ENCODE assay signal across 8 cellular contexts in the genomic region with DNA sequence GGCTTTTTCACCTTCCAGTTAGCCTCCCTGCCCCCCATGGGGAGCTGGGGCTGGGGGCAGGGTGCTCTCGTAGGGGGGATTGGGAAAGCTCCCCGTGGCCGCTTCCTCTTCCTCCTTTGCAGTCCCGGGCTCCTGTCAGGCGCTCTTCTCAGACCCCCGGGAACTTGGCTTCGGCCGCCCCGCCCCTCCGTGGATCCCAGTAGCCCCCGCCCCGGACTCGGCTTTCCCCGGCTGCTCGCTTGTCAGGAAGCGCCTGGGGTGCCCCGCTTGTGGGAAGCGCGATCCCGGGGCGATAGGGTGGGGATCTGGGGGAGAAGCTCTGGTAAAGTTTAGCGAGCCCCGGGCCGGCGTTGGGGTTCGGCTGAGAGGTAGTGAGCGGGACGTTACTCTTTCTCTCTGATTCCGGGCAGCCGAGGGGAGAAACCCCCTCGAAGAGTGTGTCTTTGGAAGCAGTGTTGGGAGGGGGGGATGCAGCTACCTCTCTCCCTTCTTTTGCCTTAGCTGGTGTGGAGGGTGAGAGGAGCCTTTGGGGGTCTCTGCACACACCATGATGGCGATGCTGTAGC. TPM values are rescaled to one million over a fixed set of nuclear protein-coding genes. Genes with fewer than 3 reads are reported as not detected.
DNase-seq lines count a peak whose midpoint lies in the region; ATAC-seq and TF ChIP-seq lines count a peak whose summit lies in the region.

No MANE protein-coding gene starts in this region.

- H3K4me3 Mint-ChIP-seq in T-helper 17 cell (peak overlapping the region; percentile 98), brain (peak overlapping the region; percentile 93 to 97 (median 96))

- H3K4me1 Mint-ChIP-seq in T-helper 17 cell, result peaks cover 39% of the 10 kb centered on the region
- H3K4me1 Mint-ChIP-seq in brain, result peaks cover 46% of the 10 kb centered on the region

- TF ChIP-seq CTCF in brain (conservative IDR thresholded peaks at IDR 0.05) (no peak), smooth muscle cell (IDR thresholded peaks at IDR 0.05; ENCODE audit: borderline replicate concordance, insufficient read depth, poor library complexity, severe bottlenecking) (no peak)

- H3K27ac Mint-ChIP-seq in T-helper 17 cell (peak overlapping the region; percentile 84), brain (peak overlapping the region; percentile 93 to 98 (median 95))

- peak overlapping the region; percentile 66 to 93 (median 85) for H3K4me2 ChIP-seq in BLaER1 treated with 17β-estradiol and CSF1 and Interleukin-3, amounts not matched to agents 10 nM and 100 nM
- peak overlapping the region; percentile 89 for H3K4me2 ChIP-seq in smooth muscle cell

- peak; percentile 21 for DNase-seq in Jurkat, Clone E6-1 (ENCODE audit: low read depth, low spot score)
- DNase-seq in T-helper 17 cell (peak; percentile 16 to 45 (median 44)), iPS-NIHi11 (ENCODE audit: low spot score) (peak; percentile 83), smooth muscle cell (lab: John Stamatoyannopoulos, UW; ENCODE audit: unreplicated experiment) (peak; percentile 56), NCI-H2029 treated with DMSO at 0.1 percent for 48 hours (lab: John Stamatoyannopoulos, UW) (no peak)

- peaks cover 5 to 40% (median 28%) of the 10 kb centered on the region in 10 experiments for H3K4me1 ChIP-seq in BLaER1 treated with 17β-estradiol and CSF1 and Interleukin-3, amounts not matched to agents 10 nM and 100 nM
- peaks cover 39% of the 10 kb centered on the region for H3K4me1 ChIP-seq in smooth muscle cell (ENCODE audit: low read depth)

- H3K79me2 ChIP-seq in smooth muscle cell (ENCODE audit: low read depth), result peaks cover 55% of the 10 kb centered on the region

- no peaks in the 10 kb centered on the region for H3K36me3 Mint-ChIP-seq in T-helper 17 cell (ENCODE audit: low read depth)
- H3K36me3 Mint-ChIP-seq in brain, result peaks cover 11% of the 10 kb centered on the region

- under 1% methylated on average over 21 of the region's 32 CpGs for WGBS in smooth muscle cell (ENCODE audit: low lambda C conversion rate)

- H3K27me3 ChIP-seq in BLaER1 treated with 17β-estradiol and CSF1 and Interleukin-3, amounts not matched to agents 10 nM and 100 nM, result no peaks in the 10 kb centered on the region
- H3K27me3 ChIP-seq in smooth muscle cell (ENCODE audit: low read depth), result no peaks in the 10 kb centered on the region

- peak overlapping the region; percentile 97 for H2AFZ ChIP-seq in smooth muscle cell (ENCODE audit: low read depth)

- H3K27ac ChIP-seq in BLaER1 treated with 17β-estradiol and CSF1 and Interleukin-3, amounts not matched to agents 10 nM and 100 nM, result peak overlapping the region; percentile 92 to 99 (median 97)
- peak overlapping the region; percentile 92 for H3K27ac ChIP-seq in smooth muscle cell (ENCODE audit: low read depth)

- H3K36me3 ChIP-seq in BLaER1 treated with 17β-estradiol and CSF1 and Interleukin-3, amounts not matched to agents 10 nM and 100 nM, result peaks cover 8 to 22% (median 13%) of the 10 kb centered on the region in 11 experiments; a peak in 18 of 22 replicates
- no peaks in the 10 kb centered on the region for H3K36me3 ChIP-seq in smooth muscle cell (ENCODE audit: low read depth)

- ATAC-seq in GM19452 (IDR thresholded peaks at IDR 0.05; ENCODE audit: unreplicated experiment), result peak; percentile 4
- ATAC-seq in T-helper 17 cell, result peak; percentile 9

- peaks cover 49 to 55% (median 52%) of the 10 kb centered on the region in 11 experiments for H4K20me1 ChIP-seq in BLaER1 treated with 17β-estradiol and CSF1 and Interleukin-3, amounts not matched to agents 10 nM and 100 nM
- H4K20me1 ChIP-seq in smooth muscle cell (ENCODE audit: low read depth), result peaks cover 55% of the 10 kb centered on the region

- H3K9me3 Mint-ChIP-seq in brain, result no peaks in the 10 kb centered on the region

- H3F3A ChIP-seq in smooth muscle cell (ENCODE audit: low read depth), result no peaks in the 10 kb centered on the region

- peaks cover 8% of the 10 kb centered on the region for H3K27me3 Mint-ChIP-seq in T-helper 17 cell
- H3K27me3 Mint-ChIP-seq in brain, result peaks cover 11% of the 10 kb centered on the region

- peak overlapping the region; percentile 90 to 99 (median 96) for H3K4me3 ChIP-seq in BLaER1 treated with 17β-estradiol and CSF1 and Interleukin-3, amounts not matched to agents 10 nM and 100 nM
- H3K4me3 ChIP-seq in Jurkat, Clone E6-1 (ENCODE audit: low read length), result peak overlapping the region; percentile 86
- H3K4me3 ChIP-seq in smooth muscle cell, result peak overlapping the region; percentile 100

- peak overlapping the region; percentile 91 to 99 (median 97) for H3K9ac ChIP-seq in BLaER1 treated with 17β-estradiol and CSF1 and Interleukin-3, amounts not matched to agents 10 nM and 100 nM
- H3K9ac ChIP-seq in smooth muscle cell (ENCODE audit: low read depth), result peak overlapping the region; percentile 93

- peaks cover 0 to 7% (median 0%) of the 10 kb centered on the region in 11 experiments; a peak in 1 of 22 replicates for H3K9me3 ChIP-seq in BLaER1 treated with 17β-estradiol and CSF1 and Interleukin-3, amounts not matched to agents 10 nM and 100 nM (replicated peaks in 1 of 11)
- H3K9me3 ChIP-seq in T-helper 17 cell (ENCODE audit: control insufficient read depth, low read length, poor library complexity, severe bottlenecking), result no peaks in the 10 kb centered on the region
- H3K9me3 ChIP-seq in smooth muscle cell (replicated peaks; ENCODE audit: low read depth), result no peaks in the 10 kb centered on the region

RNA-seq across cellular contexts. Expression of a gene that starts 0.6 kb away (rescaled TPM):
- polyA plus RNA-seq in Jurkat, Clone E6-1 (2012; ENCODE audit: insufficient read depth, insufficient read length), result 47.0 TPM
- total RNA-seq in T-helper 17 cell (10 to 100 TPM; 76.7 to 81.9 TPM), smooth muscle cell (56.1 and 66.5 TPM in 2 replicates)
- polyA plus RNA-seq in brain (ENCODE audit: insufficient read depth, low read depth, low replicate concordance) (16.2 TPM), smooth muscle cell (42.6 and 46.4 TPM in 2 replicates)
